9 cellular contexts compared by ENCODE assay signal in genomic region chr12:132492951-132493350, GRCh38. TPM values are rescaled to one million over a fixed set of nuclear protein-coding genes. Genes with fewer than 3 reads are reported as not detected.
A peak's percentile ranks its signal among the peaks of the same experiment; 100 is the strongest.
DNase-seq lines count a peak whose midpoint lies in the region; ATAC-seq, FAIRE-seq and TF ChIP-seq lines count a peak whose summit lies in the region.
"Had no signal": no experiment of that assay in that cellular context is flagged by ENCODE, and none has a peak within 500 bp of the region (broad histone marks: within the 10 kb centered on the region; RNA-seq: fewer than 3 reads in every experiment).

No MANE protein-coding gene starts in this region.

- H3K27ac Mint-ChIP-seq in CD4-positive, alpha-beta memory T cell, result peak overlapping the region in 6 of 7 donors; percentile 36 to 88 (median 64)

- H3K9me2 ChIP-seq in Loucy (replicated peaks; ENCODE audit: low read depth, low read length) (no peaks in the 10 kb centered on the region), Karpas-422 (replicated peaks; ENCODE audit: insufficient read depth, low read length) (no peaks in the 10 kb centered on the region)

- POLR2A ChIA-PET in CD4-positive, alpha-beta memory T cell (lab: Charles Lee; ENCODE audit: partially characterized antibody), result no interaction called here

- peaks cover 35 to 75% (median 62%) of the 10 kb centered on the region in 4 donors for H3K4me1 Mint-ChIP-seq in CD4-positive, alpha-beta memory T cell

- no peaks in the 10 kb centered on the region for H3K9me3 ChIP-seq in CD4-positive, alpha-beta memory T cell (ENCODE audit: control insufficient read depth in 1 of 2, low read length in 2 of 2)
- no peaks in the 10 kb centered on the region for H3K9me3 ChIP-seq in Loucy (ENCODE audit: insufficient read depth, low read depth, low read length)
- H3K9me3 ChIP-seq in pancreas, result no peaks in the 10 kb centered on the region
- H3K9me3 ChIP-seq in Karpas-422 (ENCODE audit: low read length), result no peaks in the 10 kb centered on the region

- H3K4me1 ChIP-seq in CD4-positive, alpha-beta memory T cell (ENCODE audit: insufficient read depth, low read length), result peaks cover 77% of the 10 kb centered on the region
- H3K4me1 ChIP-seq in Loucy (ENCODE audit: insufficient read depth, low read length, poor library complexity, severe bottlenecking), result peaks cover 52% of the 10 kb centered on the region
- peaks cover 37 to 62% (median 41%) of the 10 kb centered on the region in 3 donors for H3K4me1 ChIP-seq in pancreas
- peaks cover 28% of the 10 kb centered on the region for H3K4me1 ChIP-seq in Karpas-422 (ENCODE audit: low read length)

- peaks cover 0 to 3% (median 0%) of the 10 kb centered on the region in 8 donors for H3K9me3 Mint-ChIP-seq in CD4-positive, alpha-beta memory T cell

- no peak overlapping the region for H3K27ac ChIP-seq in CD4-positive, alpha-beta memory T cell (ENCODE audit: low read depth, low read length)
- H3K27ac ChIP-seq in coronary artery, result no peak overlapping the region
- peak overlapping the region in 3 of 4 donors; percentile 50 to 71 (median 62) for H3K27ac ChIP-seq in pancreas
- H3K27ac ChIP-seq in Karpas-422 (ENCODE audit: low read length), result no peak overlapping the region

- H4K20me1 ChIP-seq in Loucy (ENCODE audit: insufficient read depth, low read length, poor library complexity, severe bottlenecking) (peaks cover 67% of the 10 kb centered on the region), Karpas-422 (ENCODE audit: insufficient read depth, low read depth, low read length) (peaks cover 79% of the 10 kb centered on the region)

- H3K79me2 ChIP-seq in Loucy (ENCODE audit: insufficient read depth, low read length) (peaks cover 77% of the 10 kb centered on the region), Karpas-422 (ENCODE audit: low read length) (peaks cover 25% of the 10 kb centered on the region)

- ATAC-seq in pancreas, result no peak
- ATAC-seq: left ventricle myocardium superior had no signal

- H2AFZ ChIP-seq in Loucy (ENCODE audit: low read length) (no peak overlapping the region), Karpas-422 (ENCODE audit: low read length) (no peak overlapping the region)

- TF ChIP-seq CTCF in Loucy (conservative IDR thresholded peaks at IDR 0.05; ENCODE audit: low read length), result no peak
- TF ChIP-seq CTCF in coronary artery (IDR thresholded peaks at IDR 0.05), result no peak
- no peak for TF ChIP-seq CTCF in pancreas (IDR thresholded peaks at IDR 0.05)

- H3K4me2 ChIP-seq in Loucy (ENCODE audit: low read depth, low read length, poor library complexity, severe bottlenecking) (peak overlapping the region; percentile 99), Karpas-422 (ENCODE audit: low read depth, low read length, poor library complexity, severe bottlenecking) (no peak overlapping the region)

- no peak for DNase-seq in CD4-positive, alpha-beta memory T cell
- DNase-seq in coronary artery (ENCODE audit: low spot score) (no peak), pancreas (peak in 1 of 6 donors; percentile 42), Karpas-422 (no peak), DMS53 (lab: John Stamatoyannopoulos, UW) (no peak), NCI-H1436 treated with DMSO at 0.1 percent for 48 hours (lab: John Stamatoyannopoulos, UW) (no peak)
- DNase-seq: stimulated activated naive CD4-positive, alpha-beta T cell treated with Interleukin-2 at 50 U/mL for 16 hours had no signal

- H3K27me3 ChIP-seq in CD4-positive, alpha-beta memory T cell (ENCODE audit: insufficient read depth, low read length), result no peaks in the 10 kb centered on the region
- H3K27me3 ChIP-seq in Loucy (ENCODE audit: insufficient read depth, low read length, poor library complexity, severe bottlenecking) (no peaks in the 10 kb centered on the region), pancreas (no peaks in the 10 kb centered on the region), Karpas-422 (ENCODE audit: low read length) (no peaks in the 10 kb centered on the region)

- CTCF ChIA-PET in CD4-positive, alpha-beta memory T cell (lab: Charles Lee; ENCODE audit: partially characterized antibody), result interaction anchor here (0.6 kb wide), 1 partner anchor 78 kb away, joined by 4 read pairs; no protein-coding TSS in a partner anchor

- H3F3A ChIP-seq in Loucy (ENCODE audit: low read depth), result peaks cover 3% of the 10 kb centered on the region; the same call in 1 of the 2 replicates

- no peaks in the 10 kb centered on the region for H3K36me3 ChIP-seq in CD4-positive, alpha-beta memory T cell (ENCODE audit: insufficient read depth, low read length)
- H3K36me3 ChIP-seq in Loucy (ENCODE audit: insufficient read depth, low read length) (no peaks in the 10 kb centered on the region), pancreas (no peaks in the 10 kb centered on the region), Karpas-422 (ENCODE audit: insufficient read depth, low read length) (no peaks in the 10 kb centered on the region)

- peak overlapping the region; percentile 67 to 92 (median 88) for H3K4me3 Mint-ChIP-seq in CD4-positive, alpha-beta memory T cell

- H3K36me3 Mint-ChIP-seq in CD4-positive, alpha-beta memory T cell, result peaks cover 0 to 14% of the 10 kb centered on the region in 2 donors

- intact Hi-C loops in CD4-positive, alpha-beta memory T cell (cut with micrococcal nuclease), result loop anchor here (5.0 kb wide), 1 partner anchor 61 kb away; no protein-coding TSS in a partner anchor
- intact Hi-C loops in pancreas (cut with DNase I), result no loop called here

- WGBS in pancreas, 2 donors, result 37 to 49% methylated on average over 11 to 12 of the region's 12 CpGs

- no peak for FAIRE-seq in pancreas (lab: Jason Lieb, UNC)

- H3K9ac ChIP-seq in Loucy (ENCODE audit: low read depth, low read length, poor library complexity, severe bottlenecking) (peak overlapping the region; percentile 84), Karpas-422 (ENCODE audit: low read length) (no peak overlapping the region)

- H3K4me3 ChIP-seq in CD4-positive, alpha-beta memory T cell (ENCODE audit: low read length in 2 of 2), result no peak overlapping the region
- H3K4me3 ChIP-seq in Loucy (ENCODE audit: low read length, poor library complexity, severe bottlenecking) (peak overlapping the region; percentile 77), coronary artery (peak overlapping the region; percentile 14), pancreas (peak overlapping the region in 2 of 4 donors; percentile 9 to 66), Karpas-422 (ENCODE audit: low read length) (no peak overlapping the region)

- no peaks in the 10 kb centered on the region for H3K27me3 Mint-ChIP-seq in CD4-positive, alpha-beta memory T cell

RNA-seq across cellular contexts. Expression of gene FBRSL1, which starts 3.0 kb away (rescaled TPM):
- 100 to 1,000 TPM in 1 of 2 experiments, 10 to 100 TPM in 1; 97.3 to 101 TPM for total RNA-seq in CD4-positive, alpha-beta memory T cell
- polyA plus RNA-seq in CD4-positive, alpha-beta memory T cell, result 1 to 10 TPM in 1 of 2 donors, not detected in 1; 3.1 TPM
- 10 to 100 TPM; 31.1 to 55.8 (median 43.1) TPM for total RNA-seq in pancreas
- polyA plus RNA-seq in pancreas, result 10 to 100 TPM; 45.1 to 62.5 TPM
- total RNA-seq in Karpas-422 (2014; rRNA removed; shearing (Covaris generic); ENCODE audit: low replicate concordance), result 4.0 and 4.1 TPM in 2 replicates

Comparison
In these comparisons a context has a peak if more than half of its experiments do, and no peak if none do; other contexts are left out.
1. H3K27ac ChIP-seq: peak in pancreas (3 of 4); none in CD4-positive, alpha-beta memory T cell (single experiment), coronary artery (0 of 2) and Karpas-422 (single experiment).
2. H3K4me3 ChIP-seq: peak in Loucy (single experiment) and coronary artery (single experiment); none in CD4-positive, alpha-beta memory T cell (0 of 2) and Karpas-422 (single experiment).